33 cellular contexts compared by ENCODE assay signal in the genomic region with DNA sequence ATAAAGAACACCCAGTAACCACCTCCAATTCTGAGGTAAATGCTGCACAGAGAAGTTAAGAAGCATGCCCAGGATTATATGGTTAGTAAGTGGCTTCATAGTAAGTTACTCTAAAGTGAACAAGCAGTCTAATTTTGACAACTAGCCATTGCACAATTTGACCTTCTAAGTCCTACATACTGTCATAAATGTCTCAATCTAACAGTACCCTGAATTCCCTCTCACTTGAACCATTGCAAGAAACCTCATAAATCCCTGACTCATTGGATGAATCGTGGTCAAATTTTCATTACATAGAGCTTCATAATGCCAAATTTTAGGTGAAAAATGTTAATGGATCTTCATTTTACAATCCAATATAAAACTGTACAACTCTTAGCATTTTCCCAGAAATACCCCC.
DNase-seq lines count a peak whose midpoint lies in the region; ATAC-seq and TF ChIP-seq lines count a peak whose summit lies in the region.
"Had no signal": no experiment of that assay in that cellular context is flagged by ENCODE, and none has a peak within 500 bp of the region (broad histone marks: within the 10 kb centered on the region; RNA-seq: fewer than 3 reads in every experiment).

No MANE protein-coding gene starts in this region.

- peaks cover 41% of the 10 kb centered on the region for H3K27me3 ChIP-seq in A673 (replicated peaks; ENCODE audit: insufficient read depth, low read depth, low read length, poor library complexity)
- H3K27me3 ChIP-seq: ascending aorta; BLaER1 treated with 17β-estradiol and CSF1 and Interleukin-3, amounts not matched to agents 10 nM and 100 nM; heart right ventricle; ovary; stomach; tibial nerve had no signal

- H3K9me3 ChIP-seq in A673 (ENCODE audit: low read depth, low read length, poor library complexity, severe bottlenecking) = no peaks in the 10 kb centered on the region
- H3K9me3 ChIP-seq: ascending aorta; BLaER1 treated with 17β-estradiol and CSF1 and Interleukin-3, amounts not matched to agents 10 nM and 100 nM; HAP-1; heart right ventricle; ovary; stomach; tibial nerve had no signal

- POLR2A ChIA-PET in A673 (lab: Charles Lee; ENCODE audit: low non-redundant PET) = no interaction called here

- H3K27ac ChIP-seq in A673 (ENCODE audit: low read depth, low read length, poor library complexity, severe bottlenecking) = no peak overlapping the region
- H3K27ac ChIP-seq: ascending aorta; BLaER1 treated with 17β-estradiol and CSF1 and Interleukin-3, amounts not matched to agents 10 nM and 100 nM; heart right ventricle; ovary; stomach; tibial nerve had no signal

- H3K4me1 ChIP-seq in A673 (ENCODE audit: insufficient read depth, low read length, poor library complexity, severe bottlenecking) = peaks cover 6% of the 10 kb centered on the region
- H3K4me1 ChIP-seq: ascending aorta; BLaER1 treated with 17β-estradiol and CSF1 and Interleukin-3, amounts not matched to agents 10 nM and 100 nM; HAP-1; heart right ventricle; stomach; tibial nerve had no signal

- no TSS peak for BruUV-seq in A673 (replicated peaks; lab: Mats Ljungman, UMichigan)

- TF ChIP-seq CTCF in AG10803 (conservative IDR thresholded peaks at IDR 0.05; ENCODE audit: low read length) = no peak
- no peak for TF ChIP-seq CTCF in fibroblast of pulmonary artery (IDR thresholded peaks at IDR 0.05; ENCODE audit: low read length, missing control alignments)
- no peak for TF ChIP-seq CTCF in A673 (conservative IDR thresholded peaks at IDR 0.05; ENCODE audit: low read depth, low read length)

- no peaks in the 10 kb centered on the region for H3K36me3 ChIP-seq in A673 (ENCODE audit: insufficient read depth, low read length, poor library complexity, severe bottlenecking)
- H3K36me3 ChIP-seq: ascending aorta; BLaER1 treated with 17β-estradiol and CSF1 and Interleukin-3, amounts not matched to agents 10 nM and 100 nM; HAP-1; heart right ventricle; ovary; stomach; tibial nerve had no signal

- intact Hi-C loops in A673 (cut with micrococcal nuclease; ENCODE audit: unreplicated experiment) = no loop called here

- CTCF ChIA-PET in A673 (lab: Charles Lee) = no interaction called here

- no peak for ATAC-seq in HG02571 (IDR thresholded peaks at IDR 0.05; ENCODE audit: unreplicated experiment)
- ATAC-seq: activated naive CD4-positive, alpha-beta T cell treated with anti-CD3 and anti-CD28 coated beads, Interleukin-2, amount 50 U/mL, for 72 hours; heart right ventricle; T-helper 17 cell had no signal

- DNase-seq in AG10803 (ENCODE audit: low read depth) = peak; percentile 6
- DNase-seq in HS-5 (ENCODE audit: low read depth) = peak; percentile 25
- DNase-seq in amniotic epithelial cell (ENCODE audit: low read depth) = peak; percentile 47
- DNase-seq in fibroblast of pulmonary artery (ENCODE audit: low read depth) = peak; percentile 7
- no peak for DNase-seq in SW 1271 (lab: John Stamatoyannopoulos, UW)
- no peak for DNase-seq in activated T-cell treated with anti-CD3 and anti-CD28 coated beads for 4 hours
- DNase-seq in A673 (ENCODE audit: low spot score) = no peak
- DNase-seq: ACHN; activated CD4-positive, alpha-beta memory T cell treated with anti-CD3 and anti-CD28 coated beads, Interleukin-2, amount 10 ng/mL, durations not matched to agents 7 days and 5 days; activated CD4-positive, alpha-beta T cell treated with anti-CD3 and anti-CD28 coated beads for 1 hour; activated CD8-positive, alpha-beta memory T cell treated with anti-CD3 and anti-CD28 coated beads, Interleukin-2, amount 50 U/mL, for 48 hours; GF-D8; heart right ventricle; mammary epithelial cell; NCI-H1105; NCI-H187 treated with DMSO at 0.1 percent for 48 hours; NCI-H2171 treated with DMSO at 0.1 percent for 48 hours; NCI-H524; nephron progenitor cell; NK-92 treated with Interleukin-12 subunit alpha and Interleukin-12 subunit beta, amount 100 ng/mL, for 24 hours; ovary; retina; SK-N-SH; small intestine; stimulated activated CD8-positive, alpha-beta memory T cell treated with anti-CD3 and anti-CD28 coated beads, Interleukin-4, amount 100 ng/mL, for 48 hours; stomach; T-helper 17 cell had no signal

- H3K4me3 ChIP-seq in AG10803 (ENCODE audit: low read length) (no peak overlapping the region), fibroblast of pulmonary artery (replicated peaks; ENCODE audit: low read depth, low read length) (no peak overlapping the region), A673 (ENCODE audit: low read depth, low read length, poor library complexity, severe bottlenecking) (no peak overlapping the region)
- H3K4me3 ChIP-seq: ascending aorta; BLaER1 treated with 17β-estradiol and CSF1 and Interleukin-3, amounts not matched to agents 10 nM and 100 nM; HAP-1; heart right ventricle; ovary; stomach; tibial nerve had no signal

Comparison
In these comparisons a context has a peak if more than half of its experiments do, and no peak if none do; other contexts are left out.
1. DNase-seq: peak in AG10803 (single experiment), HS-5 (single experiment), amniotic epithelial cell (single experiment) and fibroblast of pulmonary artery (single experiment); none in SW 1271 (0 of 2), activated T-cell treated with anti-CD3 and anti-CD28 coated beads for 4 hours (single experiment) and A673 (single experiment).